2 cellular contexts compared by ENCODE assay signal in the genomic region with DNA sequence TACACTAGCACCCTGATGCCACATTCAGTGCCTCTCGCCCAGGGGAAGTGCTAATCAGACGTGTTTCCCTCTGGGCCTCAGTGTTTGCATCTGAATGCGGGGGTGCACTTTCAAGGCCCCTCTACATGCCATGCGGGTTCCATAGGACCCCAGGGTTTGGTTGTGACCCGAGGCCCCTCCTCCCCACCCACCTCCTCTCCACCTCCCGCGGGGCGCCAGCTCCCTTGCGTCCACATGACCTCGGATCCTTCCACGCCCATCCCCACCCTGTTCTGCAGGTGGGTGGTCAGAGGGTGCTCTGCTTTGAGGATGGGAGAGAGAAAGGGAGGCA.
TF ChIP-seq lines count a peak whose summit lies in the region.

No MANE protein-coding gene starts in this region.

TF ChIP-seq in H1, 55 proteins besides CTCF, POLR2A, EP300 and RAD21:
- TF ChIP-seq KDM1A (IDR thresholded peaks at IDR 0.05; ENCODE audit: borderline replicate concordance, low read length): peak; percentile 4; the same call in 1 of the 2 replicates
- TF ChIP-seq JUND (IDR thresholded peaks at IDR 0.05; ENCODE audit: low read length): no peak
- TF ChIP-seq GABPA (IDR thresholded peaks at IDR 0.05; ENCODE audit: borderline replicate concordance, insufficient read depth, low read length): no peak

TF ChIP-seq in HEK293T, 16 proteins besides CTCF, POLR2A, EP300 and RAD21:
- TF ChIP-seq FOXM1 (IDR thresholded peaks at IDR 0.05; ENCODE audit: borderline replicate concordance) (no peak), LEF1 (IDR thresholded peaks at IDR 0.05; ENCODE audit: borderline replicate concordance) (no peak), SUZ12 (IDR thresholded peaks at IDR 0.05) (no peak), HDGF (IDR thresholded peaks at IDR 0.05; ENCODE audit: borderline replicate concordance) (no peak), ELF4 (IDR thresholded peaks at IDR 0.05) (no peak), FOXA1 (IDR thresholded peaks at IDR 0.05) (no peak), TARDBP (IDR thresholded peaks at IDR 0.05) (no peak), NFRKB (IDR thresholded peaks at IDR 0.05) (no peak), CTBP1 (IDR thresholded peaks at IDR 0.05; ENCODE audit: borderline replicate concordance) (no peak), L3MBTL2 (conservative IDR thresholded peaks at IDR 0.05) (no peak), BHLHE40 (IDR thresholded peaks at IDR 0.05; ENCODE audit: borderline replicate concordance) (no peak), SP1 (IDR thresholded peaks at IDR 0.05) (no peak), ZNF384 (IDR thresholded peaks at IDR 0.05) (no peak), ARNT (IDR thresholded peaks at IDR 0.05) (no peak), FOXK2 (IDR thresholded peaks at IDR 0.05) (no peak)
- TF ChIP-seq, protein P1, sequence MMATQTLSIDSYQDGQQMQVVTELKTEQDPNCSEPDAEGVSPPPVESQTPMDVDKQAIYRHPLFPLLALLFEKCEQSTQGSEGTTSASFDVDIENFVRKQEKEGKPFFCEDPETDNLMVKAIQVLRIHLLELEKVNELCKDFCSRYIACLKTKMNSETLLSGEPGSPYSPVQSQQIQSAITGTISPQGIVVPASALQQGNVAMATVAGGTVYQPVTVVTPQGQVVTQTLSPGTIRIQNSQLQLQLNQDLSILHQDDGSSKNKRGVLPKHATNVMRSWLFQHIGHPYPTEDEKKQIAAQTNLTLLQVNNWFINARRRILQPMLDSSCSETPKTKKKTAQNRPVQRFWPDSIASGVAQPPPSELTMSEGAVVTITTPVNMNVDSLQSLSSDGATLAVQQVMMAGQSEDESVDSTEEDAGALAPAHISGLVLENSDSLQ (IDR thresholded peaks at IDR 0.05): no peak
TF ChIP-seq in HEK293T: peak in this region for 0.
